17 cellular contexts compared by ENCODE assay signal in the genomic region with DNA sequence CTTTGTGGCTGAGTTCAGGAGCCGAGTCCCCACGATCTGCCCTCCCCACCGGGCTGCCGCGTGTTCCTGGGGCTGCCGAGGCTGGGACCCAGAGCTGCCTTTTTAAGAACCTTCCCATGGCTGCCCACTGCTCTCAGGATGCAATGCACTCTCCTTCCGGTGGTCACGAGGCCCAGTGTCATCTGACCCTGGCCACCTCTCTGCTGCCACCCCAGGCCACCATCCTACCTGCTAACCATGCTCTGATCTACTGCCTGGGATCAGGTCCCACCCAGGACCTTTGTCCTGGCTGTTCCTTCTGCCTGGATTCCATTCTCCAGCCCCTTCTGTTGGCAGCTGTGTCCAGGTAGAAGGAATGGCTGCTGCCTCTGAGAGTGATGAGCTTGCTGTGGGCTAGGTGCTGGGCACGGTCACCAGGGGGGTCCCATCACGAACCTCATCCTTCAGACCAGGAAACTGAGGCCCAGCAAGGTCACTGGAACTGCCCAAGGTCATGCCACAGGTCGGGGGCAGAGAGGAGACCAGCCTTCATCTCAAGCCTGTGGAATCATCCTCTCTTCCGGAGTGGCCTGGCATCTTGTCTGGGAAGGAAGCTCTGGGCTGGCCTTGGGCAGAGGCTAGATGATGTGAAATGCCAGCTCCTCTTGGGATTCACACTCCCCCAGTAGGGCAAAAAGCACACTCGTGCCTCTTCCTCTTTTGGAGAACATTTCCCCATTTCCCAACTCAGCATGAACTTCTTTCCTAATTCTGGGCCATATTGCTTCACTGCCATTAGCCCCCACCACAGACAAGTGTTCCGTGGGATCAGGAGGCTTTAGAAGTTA. TPM values are rescaled to one million over a fixed set of nuclear protein-coding genes. Genes with fewer than 3 reads are reported as not detected.
A peak's percentile ranks its signal among the peaks of the same experiment; 100 is the strongest.
DNase-seq lines count a peak whose midpoint lies in the region; ATAC-seq, FAIRE-seq and TF ChIP-seq lines count a peak whose summit lies in the region.
"Had no signal": no experiment of that assay in that cellular context is flagged by ENCODE, and none has a peak within 500 bp of the region (broad histone marks: within the 10 kb centered on the region; RNA-seq: fewer than 3 reads in every experiment).

No MANE protein-coding gene starts in this region.

- peak; percentile 40 to 54 for DNase-seq in NOMO-1 (lab: John Stamatoyannopoulos, UW; ENCODE audit: unreplicated experiment in 2 of 2)
- DNase-seq in endothelial cell (ENCODE audit: low spot score), result no peak
- DNase-seq in naive thymus-derived CD4-positive, alpha-beta T cell, result no peak
- DNase-seq in transverse colon, result no peak
- no peak for DNase-seq in GM12892 (ENCODE audit: insufficient read length)
- DNase-seq in NCI-H187 treated with DMSO at 0.1 percent for 48 hours (lab: John Stamatoyannopoulos, UW), result no peak
- DNase-seq in cortex of kidney (lab: John Stamatoyannopoulos, UW), result no peak
- DNase-seq: activated CD8-positive, alpha-beta memory T cell treated with anti-CD3 and anti-CD28 coated beads, Interleukin-2, amount 50 U/mL, for 4 hours; CD4-positive, alpha-beta T cell; NCI-H1092; NCI-H524 treated with DMSO at 0.1 percent for 48 hours; occipital lobe had no signal

- no peaks in the 10 kb centered on the region for H3K36me3 ChIP-seq in naive thymus-derived CD4-positive, alpha-beta T cell (ENCODE audit: control insufficient read depth in 2 of 3, insufficient read depth in 3 of 3, low read length in 3 of 3)
- no peaks in the 10 kb centered on the region for H3K36me3 ChIP-seq in transverse colon
- H3K36me3 ChIP-seq: SJSA1 had no signal

- no peak overlapping the region for H3K4me3 ChIP-seq in naive thymus-derived CD4-positive, alpha-beta T cell (ENCODE audit: low read length)
- H3K4me3 ChIP-seq in transverse colon, result no peak overlapping the region
- H3K4me3 ChIP-seq: SJSA1 had no signal

- TF ChIP-seq POLR2A in transverse colon (IDR thresholded peaks at IDR 0.05) (no peak), GM12892 (IDR thresholded peaks at IDR 0.05; ENCODE audit: low read depth, low read length) (no peak)

- H3K27me3 Mint-ChIP-seq in endothelial cell (ENCODE audit: unreplicated experiment), result peaks cover 12% of the 10 kb centered on the region
- H3K27me3 Mint-ChIP-seq in naive thymus-derived CD4-positive, alpha-beta T cell, result peaks cover 38 to 65% (median 61%) of the 10 kb centered on the region in 5 donors

- intact Hi-C loops in naive thymus-derived CD4-positive, alpha-beta T cell (cut with micrococcal nuclease), result no loop called here
- intact Hi-C loops in transverse colon (cut with DNase I; ENCODE audit: low total_unique reads), result no loop called here

- POLR2A ChIA-PET in naive thymus-derived CD4-positive, alpha-beta T cell (lab: Charles Lee), result no interaction called here

- no peaks in the 10 kb centered on the region for H3K9me3 Mint-ChIP-seq in endothelial cell (ENCODE audit: unreplicated experiment)
- H3K9me3 Mint-ChIP-seq in naive thymus-derived CD4-positive, alpha-beta T cell, result peaks cover 0 to 1% (median 0%) of the 10 kb centered on the region in 11 donors
- H3K9me3 Mint-ChIP-seq: CD4-positive, alpha-beta T cell; stimulated activated memory B cell treated with anti-CD40 and anti-IgM and Interleukin-4, amounts not matched to agents 10 μg/mL and 1 μg/mL and 100 μg/mL, for 72 hours had no signal

- FAIRE-seq in GM12892 (lab: Jason Lieb, UNC), result no peak

- in situ Hi-C loops in transverse colon (cut with MboI; ENCODE audit: low pct_ligation_motif_present in 1 of 4, low pct_unique_long_range_greater_than_20kb in 1 of 4, low sequenced_read_pairs in 3 of 4), result loop anchor here in 1 of 4 donors (25.0 kb wide), 1 partner anchor 194 kb away; a partner anchor contains a TSS

- H3K36me3 Mint-ChIP-seq in endothelial cell (ENCODE audit: low read depth, unreplicated experiment), result no peaks in the 10 kb centered on the region
- H3K36me3 Mint-ChIP-seq in naive thymus-derived CD4-positive, alpha-beta T cell, result no peaks in the 10 kb centered on the region
- H3K36me3 Mint-ChIP-seq: stimulated activated memory B cell treated with anti-CD40 and anti-IgM and Interleukin-4, amounts not matched to agents 10 μg/mL and 1 μg/mL and 100 μg/mL, for 72 hours had no signal

- H3K27ac ChIP-seq in naive thymus-derived CD4-positive, alpha-beta T cell (ENCODE audit: low read depth, low read length), result no peak overlapping the region
- H3K27ac ChIP-seq in transverse colon, result peak overlapping the region; percentile 56 to 79 (median 64)
- H3K27ac ChIP-seq: SJSA1, VCaP had no signal

- 70% methylated on average over 12 of the region's 14 CpGs; no CpG with 5 or more reads in 1 of the 2 donors for WGBS in transverse colon (ENCODE audit: low coverage in 1 of 2), 2 donors

- no peaks in the 10 kb centered on the region for H3K4me1 ChIP-seq in naive thymus-derived CD4-positive, alpha-beta T cell (ENCODE audit: control insufficient read depth in 2 of 2, insufficient read depth in 2 of 2, low read length in 2 of 2)
- peaks cover 21 to 47% (median 29%) of the 10 kb centered on the region in 4 donors for H3K4me1 ChIP-seq in transverse colon

- H3K4me1 Mint-ChIP-seq in endothelial cell (ENCODE audit: unreplicated experiment), result no peaks in the 10 kb centered on the region
- H3K4me1 Mint-ChIP-seq in naive thymus-derived CD4-positive, alpha-beta T cell, result peaks cover 0 to 5% (median 0%) of the 10 kb centered on the region in 7 donors
- H3K4me1 Mint-ChIP-seq: stimulated activated memory B cell treated with anti-CD40 and anti-IgM and Interleukin-4, amounts not matched to agents 10 μg/mL and 1 μg/mL and 100 μg/mL, for 72 hours had no signal

- TF ChIP-seq CTCF in endothelial cell (IDR thresholded peaks at IDR 0.05; ENCODE audit: unreplicated experiment) (no peak), transverse colon (IDR thresholded peaks at IDR 0.05) (no peak)

- CTCF ChIA-PET in naive thymus-derived CD4-positive, alpha-beta T cell (lab: Charles Lee), result no interaction called here

- H3K27ac Mint-ChIP-seq in endothelial cell (ENCODE audit: unreplicated experiment), result no peak overlapping the region
- H3K27ac Mint-ChIP-seq in naive thymus-derived CD4-positive, alpha-beta T cell, result no peak overlapping the region
- H3K27ac Mint-ChIP-seq: CD4-positive, alpha-beta T cell; stimulated activated memory B cell treated with anti-CD40 and anti-IgM and Interleukin-4, amounts not matched to agents 10 μg/mL and 1 μg/mL and 100 μg/mL, for 72 hours had no signal

- TF ChIP-seq EP300 in transverse colon (IDR thresholded peaks at IDR 0.05; ENCODE audit: low read depth), result no peak

- H3K4me3 Mint-ChIP-seq in endothelial cell (ENCODE audit: unreplicated experiment), result peak overlapping the region; percentile 31
- H3K4me3 Mint-ChIP-seq in naive thymus-derived CD4-positive, alpha-beta T cell, result no peak overlapping the region
- H3K4me3 Mint-ChIP-seq: CD4-positive, alpha-beta T cell; stimulated activated memory B cell treated with anti-CD40 and anti-IgM and Interleukin-4, amounts not matched to agents 10 μg/mL and 1 μg/mL and 100 μg/mL, for 72 hours had no signal

- no peaks in the 10 kb centered on the region for H3K27me3 ChIP-seq in naive thymus-derived CD4-positive, alpha-beta T cell (ENCODE audit: control insufficient read depth in 2 of 2, insufficient read depth in 2 of 2, low read length in 2 of 2)
- no peaks in the 10 kb centered on the region for H3K27me3 ChIP-seq in transverse colon

- ATAC-seq in naive thymus-derived CD4-positive, alpha-beta T cell, result peak; percentile 32
- no peak for ATAC-seq in HG03520 (IDR thresholded peaks at IDR 0.05; ENCODE audit: unreplicated experiment)
- ATAC-seq: stimulated activated memory B cell treated with anti-CD40 and anti-IgM and Interleukin-4, amounts not matched to agents 10 μg/mL and 1 μg/mL and 100 μg/mL, for 72 hours had no signal

- H3K9me3 ChIP-seq in naive thymus-derived CD4-positive, alpha-beta T cell (ENCODE audit: control insufficient read depth in 2 of 3, low read length in 3 of 3), result no peaks in the 10 kb centered on the region
- H3K9me3 ChIP-seq in transverse colon, result no peaks in the 10 kb centered on the region
- H3K9me3 ChIP-seq: SJSA1 had no signal

RNA-seq across cellular contexts. Expression of a gene that starts 20.5 kb away (rescaled TPM):
- total RNA-seq in endothelial cell (ENCODE audit: unreplicated experiment), result not detected
- not detected for total RNA-seq in naive thymus-derived CD4-positive, alpha-beta T cell
- polyA plus RNA-seq in naive thymus-derived CD4-positive, alpha-beta T cell, result not detected
- 100 to 1,000 TPM; 395 to 794 (median 739) TPM for total RNA-seq in transverse colon
- 0.57 TPM for polyA plus RNA-seq in GM12892 (2012; ENCODE audit: missing spikeins)
- total RNA-seq: CD4-positive, alpha-beta T cell; dermis microvascular lymphatic vessel endothelial cell; SJSA1 had no signal

RNA-seq across cellular contexts. Expression of a gene that starts 38.8 kb away (rescaled TPM):
- total RNA-seq in endothelial cell (ENCODE audit: unreplicated experiment) (not detected), transverse colon (1 to 10 TPM in 2 of 4 donors, not detected in 2; 1.6 to 4.4 TPM)
- 10 to 100 TPM in 4 of 5 experiments, 1 to 10 TPM in 1; 9.4 to 27.9 (median 14.2) TPM for total RNA-seq in naive thymus-derived CD4-positive, alpha-beta T cell
- polyA plus RNA-seq in naive thymus-derived CD4-positive, alpha-beta T cell, result 1 to 10 TPM; 5.9 to 7.2 TPM
- polyA plus RNA-seq in GM12892 (2012; ENCODE audit: missing spikeins), result 2.0 TPM
- total RNA-seq: dermis microvascular lymphatic vessel endothelial cell, occipital lobe, SJSA1 had no signal

RNA-seq across cellular contexts. Expression of a gene that starts 56.5 kb away (rescaled TPM):
- total RNA-seq in endothelial cell (ENCODE audit: unreplicated experiment) (0.21 TPM), transverse colon (under 1 TPM in 1 of 4 donors, not detected in 3; 0.14 TPM)
- not detected for total RNA-seq in naive thymus-derived CD4-positive, alpha-beta T cell
- polyA plus RNA-seq in naive thymus-derived CD4-positive, alpha-beta T cell, result not detected
- polyA plus RNA-seq in GM12892 (2012; ENCODE audit: missing spikeins), result 0.13 TPM
- total RNA-seq: CD4-positive, alpha-beta T cell; dermis microvascular lymphatic vessel endothelial cell; occipital lobe; SJSA1 had no signal

Comparison
In these comparisons a context has a peak if more than half of its experiments do, and no peak if none do; other contexts are left out.
1. DNase-seq: peak in NOMO-1 (2 of 2); none in endothelial cell (single experiment), naive thymus-derived CD4-positive, alpha-beta T cell (0 of 9), transverse colon (single experiment), GM12892 (single experiment), NCI-H187 treated with DMSO at 0.1 percent for 48 hours (single experiment) and cortex of kidney (single experiment).
2. RNA of a gene that starts 20.5 kb away (total RNA-seq): 395 to 794 TPM in transverse colon; not detected in endothelial cell (single experiment) and not detected in naive thymus-derived CD4-positive, alpha-beta T cell; every median in the first group is over 100 times any median in the second.